Comparison of ENCODE assay signal across 16 cellular contexts in the genomic region with DNA sequence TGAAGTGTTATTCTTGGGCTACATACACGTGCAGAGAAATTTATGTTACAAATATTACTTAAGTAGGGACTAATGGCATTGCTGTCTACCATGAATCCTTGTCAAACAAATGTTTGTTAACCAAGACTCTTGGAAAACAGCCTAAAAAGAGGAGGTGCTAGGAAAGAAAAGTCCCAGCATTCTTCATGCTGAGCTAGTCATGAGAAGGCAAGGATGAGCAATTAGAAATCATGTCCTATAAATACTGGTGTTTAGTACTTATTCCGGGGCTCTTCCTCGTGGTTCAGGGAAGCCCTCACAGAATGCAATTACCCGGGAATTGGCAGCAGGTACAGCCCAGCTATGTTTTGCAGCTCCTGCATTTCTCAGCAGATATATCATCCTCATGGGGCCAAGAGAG.
"Had no signal": no experiment of that assay in that cellular context is flagged by ENCODE, and none has a peak within 500 bp of the region (broad histone marks: within the 10 kb centered on the region; RNA-seq: fewer than 3 reads in every experiment).

No MANE protein-coding gene starts in this region.

- H3K27ac ChIP-seq: coronary artery, pancreas, sigmoid colon, stomach, testis, upper lobe of left lung had no signal

- H3K36me3 ChIP-seq: pancreas, sigmoid colon, stomach, upper lobe of left lung had no signal

- H3K27ac Mint-ChIP-seq: activated naive CD8-positive, alpha-beta T cell treated with anti-CD3 and anti-CD28 coated beads, Interleukin-2, amount 50 U/mL, for 24 hours; naive thymus-derived CD4-positive, alpha-beta T cell had no signal

- H3K9me3 ChIP-seq: pancreas, sigmoid colon, stomach, testis, upper lobe of left lung had no signal

- H3K36me3 Mint-ChIP-seq: naive thymus-derived CD4-positive, alpha-beta T cell had no signal

- H3K4me3 Mint-ChIP-seq: activated naive CD8-positive, alpha-beta T cell treated with anti-CD3 and anti-CD28 coated beads, Interleukin-2, amount 50 U/mL, for 24 hours; naive thymus-derived CD4-positive, alpha-beta T cell had no signal

- H3K9me3 Mint-ChIP-seq: activated naive CD8-positive, alpha-beta T cell treated with anti-CD3 and anti-CD28 coated beads, Interleukin-2, amount 50 U/mL, for 24 hours had no signal

- H3K27me3 ChIP-seq: pancreas, sigmoid colon, stomach, testis, upper lobe of left lung had no signal

- H3K4me3 ChIP-seq: coronary artery, pancreas, sigmoid colon, stomach, testis, upper lobe of left lung had no signal

- H3K27me3 Mint-ChIP-seq: activated naive CD8-positive, alpha-beta T cell treated with anti-CD3 and anti-CD28 coated beads, Interleukin-2, amount 50 U/mL, for 24 hours; naive thymus-derived CD4-positive, alpha-beta T cell had no signal

- ATAC-seq: activated naive CD8-positive, alpha-beta T cell treated with anti-CD3 and anti-CD28 coated beads, Interleukin-2, amount 50 U/mL, for 24 hours; left lobe of liver; naive thymus-derived CD4-positive, alpha-beta T cell; pancreas had no signal

- DNase-seq: activated CD4-positive, alpha-beta T cell treated with anti-CD3 and anti-CD28 coated beads, Interleukin-2, amount 50 U/mL, for 4 hours; activated naive CD4-positive, alpha-beta T cell treated with Interleukin-2 at 50 U/mL for 16 hours; activated naive CD8-positive, alpha-beta T cell treated with anti-CD3 and anti-CD28 coated beads, Interleukin-2, amount 50 U/mL, for 24 hours; activated T-cell treated with anti-CD3 and anti-CD28 coated beads for 4 hours; caudate nucleus; effector CD4-positive, alpha-beta T cell; islet precursor cell; naive thymus-derived CD4-positive, alpha-beta T cell; pancreas; sigmoid colon; stimulated activated CD4-positive, alpha-beta T cell treated with anti-CD3 and anti-CD28 coated beads, Interleukin-1b, Interleukin-23, amount 100 ng/mL, for 48 hours; stomach; testis; upper lobe of left lung had no signal

- H3K4me1 ChIP-seq: pancreas, stomach, testis, upper lobe of left lung had no signal

- H3K4me1 Mint-ChIP-seq: naive thymus-derived CD4-positive, alpha-beta T cell had no signal
